Comparison of ENCODE assay signal across 19 cellular contexts in genomic region chr11:20117291-20117690, GRCh38. TPM values are rescaled to one million over a fixed set of nuclear protein-coding genes. Genes with fewer than 3 reads are reported as not detected.
DNase-seq lines count a peak whose midpoint lies in the region; ATAC-seq and TF ChIP-seq lines count a peak whose summit lies in the region.
"Had no signal": no experiment of that assay in that cellular context is flagged by ENCODE, and none has a peak within 500 bp of the region (broad histone marks: within the 10 kb centered on the region; RNA-seq: fewer than 3 reads in every experiment).

No MANE protein-coding gene starts in this region.

- no peak overlapping the region for H2BK12ac ChIP-seq in trophoblast cell (ENCODE audit: low read length)

- DNase-seq in cardiac muscle cell (ENCODE audit: low read depth in 1 of 2, low spot score in 1 of 2) (no peak), right atrium auricular region (ENCODE audit: low spot score) (no peak), trophoblast cell (peak; percentile 47 to 68), transverse colon (no peak), mesenteric fat pad (ENCODE audit: low spot score) (no peak), cerebellar nuclear complex (lab: John Stamatoyannopoulos, UW) (no peak)
- DNase-seq: AML-193; Caco-2; CD8-positive, alpha-beta memory T cell; DND-41; GF-D8; GM23248 had no signal

- TF ChIP-seq CTCF in cardiac muscle cell (IDR thresholded peaks at IDR 0.05; ENCODE audit: low read depth, low read length) (no peak), right atrium auricular region (IDR thresholded peaks at IDR 0.05) (no peak), gastroesophageal sphincter (IDR thresholded peaks at IDR 0.05) (no peak), transverse colon (IDR thresholded peaks at IDR 0.05) (no peak)

- no peaks in the 10 kb centered on the region for H3K27me3 ChIP-seq in cardiac muscle cell
- no peaks in the 10 kb centered on the region for H3K27me3 ChIP-seq in right atrium auricular region
- H3K27me3 ChIP-seq in gastroesophageal sphincter = no peaks in the 10 kb centered on the region
- no peaks in the 10 kb centered on the region for H3K27me3 ChIP-seq in trophoblast cell (ENCODE audit: insufficient read depth, low read length)
- H3K27me3 ChIP-seq in transverse colon = no peaks in the 10 kb centered on the region
- H3K27me3 ChIP-seq: BLaER1 had no signal

- intact Hi-C loops in transverse colon (cut with DNase I; ENCODE audit: low total_unique reads) = no loop called here

- H3K4me2 ChIP-seq in trophoblast cell (ENCODE audit: low read length) = no peak overlapping the region
- H3K4me2 ChIP-seq: BLaER1 had no signal

- in situ Hi-C loops in transverse colon (cut with MboI; ENCODE audit: low pct_ligation_motif_present in 1 of 4, low pct_unique_long_range_greater_than_20kb in 1 of 4, low sequenced_read_pairs in 3 of 4) = loop anchor here in 1 of 4 donors (25.0 kb wide), 1 partner anchor 155 kb away; no protein-coding TSS in a partner anchor

- H3K18ac ChIP-seq in trophoblast cell (ENCODE audit: low read length) = no peak overlapping the region

- H3K27ac ChIP-seq in cardiac muscle cell (peak overlapping the region; percentile 21), right atrium auricular region (no peak overlapping the region), gastroesophageal sphincter (peak overlapping the region in 3 of 4 donors; percentile 30 to 40 (median 36)), trophoblast cell (ENCODE audit: low read depth, low read length) (no peak overlapping the region), transverse colon (peak overlapping the region in 3 of 4 donors; percentile 19 to 54 (median 32))
- H3K27ac ChIP-seq: 22Rv1, BLaER1, GM23248 had no signal

- H2BK5ac ChIP-seq in trophoblast cell (ENCODE audit: low read depth, low read length, poor library complexity) = no peak overlapping the region

- H3K9ac ChIP-seq in trophoblast cell (ENCODE audit: low read length) = no peak overlapping the region
- H3K9ac ChIP-seq: BLaER1, GM23248 had no signal

- no peak overlapping the region for H2AFZ ChIP-seq in trophoblast cell (ENCODE audit: insufficient read depth, low read length, poor library complexity)
- H2AFZ ChIP-seq: GM23248 had no signal

- H3K4ac ChIP-seq in trophoblast cell (ENCODE audit: low read depth, low read length) = no peak overlapping the region

- H3K36me3 ChIP-seq in cardiac muscle cell = peaks cover 85% of the 10 kb centered on the region
- H3K36me3 ChIP-seq in right atrium auricular region = peaks cover 56% of the 10 kb centered on the region
- peaks cover 0 to 66% of the 10 kb centered on the region in 2 donors for H3K36me3 ChIP-seq in gastroesophageal sphincter
- peaks cover 31 to 57% of the 10 kb centered on the region in 2 experiments for H3K36me3 ChIP-seq in trophoblast cell (ENCODE audit: control insufficient read depth in 1 of 2, insufficient read depth in 2 of 2, low read length in 2 of 2)
- peaks cover 0 to 6% (median 0%) of the 10 kb centered on the region in 4 donors for H3K36me3 ChIP-seq in transverse colon
- H3K36me3 ChIP-seq: BLaER1 had no signal

- no peaks in the 10 kb centered on the region for H3K4me1 ChIP-seq in cardiac muscle cell (ENCODE audit: low read depth)
- peaks cover 0 to 8% of the 10 kb centered on the region in 2 donors for H3K4me1 ChIP-seq in right atrium auricular region
- H3K4me1 ChIP-seq in gastroesophageal sphincter = peaks cover 0 to 32% (median 8%) of the 10 kb centered on the region in 3 donors
- H3K4me1 ChIP-seq in trophoblast cell (ENCODE audit: control insufficient read depth in 1 of 2, insufficient read depth in 2 of 2, low read length in 2 of 2) = peaks cover 5 to 7% of the 10 kb centered on the region in 2 experiments
- H3K4me1 ChIP-seq in transverse colon = peaks cover 5 to 10% (median 7%) of the 10 kb centered on the region in 4 donors

- TF ChIP-seq EP300 in gastroesophageal sphincter (IDR thresholded peaks at IDR 0.05) = no peak
- TF ChIP-seq EP300 in transverse colon (IDR thresholded peaks at IDR 0.05; ENCODE audit: low read depth) = no peak

- no peak overlapping the region for H2AK5ac ChIP-seq in trophoblast cell (ENCODE audit: low read length)

- H3K4me3 ChIP-seq in cardiac muscle cell (no peak overlapping the region), right atrium auricular region (no peak overlapping the region), gastroesophageal sphincter (no peak overlapping the region), trophoblast cell (ENCODE audit: low read depth, low read length) (no peak overlapping the region), transverse colon (no peak overlapping the region)
- H3K4me3 ChIP-seq: BLaER1, GM23248 had no signal

- H2BK120ac ChIP-seq in trophoblast cell (ENCODE audit: insufficient read depth, low read length, poor library complexity) = no peak overlapping the region

- WGBS in gastroesophageal sphincter (ENCODE audit: low coverage in 1 of 2), 2 donors = 43 to 72% methylated on average over 3 to 4 of the region's 5 CpGs
- no CpG with 5 or more reads among the region's 5 CpGs for WGBS in trophoblast cell (ENCODE audit: extremely low coverage, insufficient coverage, insufficient read length)
- 48 to 83% methylated on average over 2 to 5 of the region's 5 CpGs for WGBS in transverse colon (ENCODE audit: low coverage in 1 of 2), 2 donors

- H3K23ac ChIP-seq in trophoblast cell (ENCODE audit: low read length) = no peak overlapping the region

- H3K79me2 ChIP-seq in trophoblast cell (ENCODE audit: control insufficient read depth, insufficient read depth, low read length, poor library complexity) = no peaks in the 10 kb centered on the region

- no peak overlapping the region for H3K14ac ChIP-seq in trophoblast cell (ENCODE audit: low read length)

- TF ChIP-seq POLR2A in gastroesophageal sphincter (IDR thresholded peaks at IDR 0.05) (no peak), transverse colon (IDR thresholded peaks at IDR 0.05) (no peak)

- ATAC-seq in gastroesophageal sphincter (peak; percentile 38), HG03045 (IDR thresholded peaks at IDR 0.05; ENCODE audit: unreplicated experiment) (no peak)
- ATAC-seq: HCT116 had no signal

- no peak overlapping the region for H4K91ac ChIP-seq in trophoblast cell (ENCODE audit: low read depth, low read length)

- no peaks in the 10 kb centered on the region for H3K9me3 ChIP-seq in cardiac muscle cell (ENCODE audit: low read depth)
- no peaks in the 10 kb centered on the region for H3K9me3 ChIP-seq in right atrium auricular region
- H3K9me3 ChIP-seq in gastroesophageal sphincter = no peaks in the 10 kb centered on the region
- H3K9me3 ChIP-seq in trophoblast cell (ENCODE audit: insufficient read depth, low read depth, low read length) = no peaks in the 10 kb centered on the region
- H3K9me3 ChIP-seq in transverse colon = no peaks in the 10 kb centered on the region
- H3K9me3 ChIP-seq: BLaER1, Caco-2 had no signal

- no peak overlapping the region for H4K8ac ChIP-seq in trophoblast cell (ENCODE audit: low read depth, low read length)

- peaks cover 7% of the 10 kb centered on the region for H3K79me1 ChIP-seq in trophoblast cell (ENCODE audit: low read length)

- no peak overlapping the region for H4K12ac ChIP-seq in trophoblast cell (ENCODE audit: low read depth, low read length)

RNA-seq across cellular contexts. Expression of gene DBX1, which starts 43.0 kb away (rescaled TPM):
- not detected in 2 replicates for total RNA-seq in cardiac muscle cell
- polyA plus RNA-seq in cardiac muscle cell = not detected in 2 replicates
- not detected for total RNA-seq in right atrium auricular region
- total RNA-seq in gastroesophageal sphincter = not detected
- polyA plus RNA-seq in trophoblast cell (2013) = not detected in 2 replicates
- not detected for total RNA-seq in transverse colon
- total RNA-seq in mesenteric fat pad = not detected
- total RNA-seq: A673; Caco-2; CD8-positive, alpha-beta memory T cell; GM23248; HT-29 had no signal
- polyA plus RNA-seq: CD8-positive, alpha-beta memory T cell; GM23248 had no signal

Comparison
In these comparisons a context has a peak if more than half of its experiments do, and no peak if none do; other contexts are left out.
1. H3K27ac ChIP-seq: peak in cardiac muscle cell (single experiment), gastroesophageal sphincter (3 of 4) and transverse colon (3 of 4); none in right atrium auricular region (0 of 2) and trophoblast cell (single experiment).
2. DNase-seq: peak in trophoblast cell (2 of 2); none in cardiac muscle cell (0 of 2), right atrium auricular region (single experiment), transverse colon (single experiment), mesenteric fat pad (single experiment) and cerebellar nuclear complex (0 of 2).